12 cellular contexts compared by ENCODE assay signal in genomic region chr22:21055564-21055834, GRCh38. TPM values are rescaled to one million over a fixed set of nuclear protein-coding genes. Genes with fewer than 3 reads are reported as not detected.
"Had no signal": no experiment of that assay in that cellular context is flagged by ENCODE, and none has a peak within 500 bp of the region (broad histone marks: within the 10 kb centered on the region; RNA-seq: fewer than 3 reads in every experiment).

No MANE protein-coding gene starts in this region.

- H3K4me3 ChIP-seq: heart right ventricle, ovary, uterus had no signal

- ATAC-seq: heart right ventricle, left ventricle myocardium superior had no signal

- H3K9me3 Mint-ChIP-seq: activated T-helper 2 cell treated with anti-CD3 and anti-CD28 coated beads, Interferon-gamma antibody, Interleukin-2, Interleukin-4, amounts not matched to agents 10 μg/mL and 5 μg/mL and 100 μg/mL, durations not matched to agents 14 hours and 24 hours and 36 hours; neural crest cell had no signal

- H3K4me1 ChIP-seq: heart right ventricle, uterus had no signal

- H3K27me3 ChIP-seq: ovary, uterus had no signal

- H3K27ac Mint-ChIP-seq: activated T-helper 2 cell treated with anti-CD3 and anti-CD28 coated beads, Interferon-gamma antibody, Interleukin-2, Interleukin-4, amounts not matched to agents 10 μg/mL and 5 μg/mL and 100 μg/mL, durations not matched to agents 14 hours and 24 hours and 36 hours had no signal

- H3K4me3 Mint-ChIP-seq: neural crest cell had no signal

- H3K9me3 ChIP-seq: heart right ventricle, ovary, uterus had no signal

- H3K27ac ChIP-seq: heart right ventricle, ovary, uterus had no signal

- DNase-seq: activated CD4-positive, CD25-positive, alpha-beta regulatory T cell treated with anti-CD3 and anti-CD28 coated beads, Interleukin-2, amount 50 U/mL, for 72 hours; activated T-cell treated with anti-CD3 and anti-CD28 coated beads for 4 hours; heart right ventricle; left ventricle myocardium superior; mesenchymal stem cell; ovary; stimulated activated CD4-positive, alpha-beta T cell treated with anti-CD3 and anti-CD28 coated beads, Interleukin-4, amount 100 ng/mL, for 24 hours had no signal

- H3K36me3 ChIP-seq: heart right ventricle, ovary, uterus had no signal

RNA-seq across cellular contexts. Expression of gene LRRC74B, which starts 9.8 kb away (rescaled TPM):
- total RNA-seq: activated T-helper 2 cell treated with anti-CD3 and anti-CD28 coated beads, Interferon-gamma antibody, Interleukin-2, Interleukin-4, amounts not matched to agents 10 μg/mL and 5 μg/mL and 100 μg/mL, durations not matched to agents 14 hours and 24 hours and 36 hours; astrocyte; heart right ventricle; kidney; left ventricle myocardium superior; neural crest cell had no signal
- polyA plus RNA-seq: heart right ventricle had no signal
